ENCODE assay signal across 1 cellular context in the genomic region with DNA sequence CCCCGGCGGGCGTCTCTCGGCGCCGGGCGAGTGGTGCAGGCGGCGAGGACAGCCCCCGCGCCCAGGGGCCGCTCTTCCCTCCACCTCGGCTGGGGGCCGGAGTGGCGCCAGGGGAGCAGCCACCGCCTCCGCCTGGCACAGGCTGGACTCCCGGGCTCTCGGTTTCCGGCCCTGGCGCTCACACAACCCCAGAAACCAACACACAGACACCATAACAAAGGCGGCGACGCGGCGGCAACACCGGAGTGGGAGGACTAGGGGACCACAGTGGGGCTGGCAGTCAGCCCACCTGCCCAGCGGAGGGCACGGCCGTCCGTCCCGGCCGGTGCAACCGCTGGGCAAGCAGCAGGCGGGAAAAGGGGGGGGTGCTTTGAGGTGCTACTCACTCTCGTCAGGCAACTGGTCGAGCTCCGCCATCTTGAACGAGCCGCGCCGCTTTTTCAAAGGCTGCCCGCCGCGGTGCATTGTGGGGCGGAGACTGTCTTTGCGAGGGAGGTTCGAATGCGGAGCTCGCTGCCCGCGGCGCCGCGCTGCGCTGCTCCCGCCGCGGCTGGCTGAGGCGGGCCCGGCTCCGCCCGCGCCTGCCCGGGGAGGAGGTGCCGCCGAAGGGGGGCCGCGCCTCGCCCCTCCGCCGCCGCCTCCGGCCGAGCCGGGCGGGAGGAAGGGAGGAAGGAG.
A peak's percentile ranks its signal among the peaks of the same experiment; 100 is the strongest.
TF ChIP-seq lines count a peak whose summit lies in the region.

A gene with protein sequence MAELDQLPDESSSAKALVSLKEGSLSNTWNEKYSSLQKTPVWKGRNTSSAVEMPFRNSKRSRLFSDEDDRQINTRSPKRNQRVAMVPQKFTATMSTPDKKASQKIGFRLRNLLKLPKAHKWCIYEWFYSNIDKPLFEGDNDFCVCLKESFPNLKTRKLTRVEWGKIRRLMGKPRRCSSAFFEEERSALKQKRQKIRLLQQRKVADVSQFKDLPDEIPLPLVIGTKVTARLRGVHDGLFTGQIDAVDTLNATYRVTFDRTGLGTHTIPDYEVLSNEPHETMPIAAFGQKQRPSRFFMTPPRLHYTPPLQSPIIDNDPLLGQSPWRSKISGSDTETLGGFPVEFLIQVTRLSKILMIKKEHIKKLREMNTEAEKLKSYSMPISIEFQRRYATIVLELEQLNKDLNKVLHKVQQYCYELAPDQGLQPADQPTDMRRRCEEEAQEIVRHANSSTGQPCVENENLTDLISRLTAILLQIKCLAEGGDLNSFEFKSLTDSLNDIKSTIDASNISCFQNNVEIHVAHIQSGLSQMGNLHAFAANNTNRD (minus strand): TSS at position 442 of the 675 bp plus-strand sequence. CDS start 25 bp downstream, at position 417.

TF ChIP-seq in HepG2, 621 proteins besides CTCF, POLR2A, EP300 and RAD21 (continued from another document and continues in another):
- TF ChIP-seq, protein P1, sequence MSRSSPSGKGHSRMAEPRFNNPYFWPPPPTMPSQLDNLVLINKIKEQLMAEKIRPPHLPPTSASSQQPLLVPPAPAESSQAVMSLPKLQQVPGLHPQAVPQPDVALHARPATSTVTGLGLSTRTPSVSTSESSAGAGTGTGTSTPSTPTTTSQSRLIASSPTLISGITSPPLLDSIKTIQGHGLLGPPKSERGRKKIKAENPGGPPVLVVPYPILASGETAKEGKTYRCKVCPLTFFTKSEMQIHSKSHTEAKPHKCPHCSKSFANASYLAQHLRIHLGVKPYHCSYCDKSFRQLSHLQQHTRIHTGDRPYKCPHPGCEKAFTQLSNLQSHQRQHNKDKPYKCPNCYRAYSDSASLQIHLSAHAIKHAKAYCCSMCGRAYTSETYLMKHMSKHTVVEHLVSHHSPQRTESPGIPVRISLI (CRISPR knock-in tag; IDR thresholded peaks at IDR 0.05; ENCODE audit: borderline replicate concordance): no peak; the same call in 1 of the 2 replicates
- TF ChIP-seq STAT5B (CRISPR knock-in tag; IDR thresholded peaks at IDR 0.05): no peak
- 0 out of 2 replicates have a peak, but pooled peaks have one; percentile 16 for TF ChIP-seq THAP11 (CRISPR knock-in tag; IDR thresholded peaks at IDR 0.05)
- no peak for TF ChIP-seq SOX13 (IDR thresholded peaks at IDR 0.05)
- TF ChIP-seq SOX13 (CRISPR knock-in tag; conservative IDR thresholded peaks at IDR 0.05 in 1 of 2, IDR thresholded peaks at IDR 0.05 in 1 of 2): no peak
- TF ChIP-seq CENPT (CRISPR knock-in tag; IDR thresholded peaks at IDR 0.05; ENCODE audit: low read depth): peak; percentile 98
- TF ChIP-seq, protein P2, sequence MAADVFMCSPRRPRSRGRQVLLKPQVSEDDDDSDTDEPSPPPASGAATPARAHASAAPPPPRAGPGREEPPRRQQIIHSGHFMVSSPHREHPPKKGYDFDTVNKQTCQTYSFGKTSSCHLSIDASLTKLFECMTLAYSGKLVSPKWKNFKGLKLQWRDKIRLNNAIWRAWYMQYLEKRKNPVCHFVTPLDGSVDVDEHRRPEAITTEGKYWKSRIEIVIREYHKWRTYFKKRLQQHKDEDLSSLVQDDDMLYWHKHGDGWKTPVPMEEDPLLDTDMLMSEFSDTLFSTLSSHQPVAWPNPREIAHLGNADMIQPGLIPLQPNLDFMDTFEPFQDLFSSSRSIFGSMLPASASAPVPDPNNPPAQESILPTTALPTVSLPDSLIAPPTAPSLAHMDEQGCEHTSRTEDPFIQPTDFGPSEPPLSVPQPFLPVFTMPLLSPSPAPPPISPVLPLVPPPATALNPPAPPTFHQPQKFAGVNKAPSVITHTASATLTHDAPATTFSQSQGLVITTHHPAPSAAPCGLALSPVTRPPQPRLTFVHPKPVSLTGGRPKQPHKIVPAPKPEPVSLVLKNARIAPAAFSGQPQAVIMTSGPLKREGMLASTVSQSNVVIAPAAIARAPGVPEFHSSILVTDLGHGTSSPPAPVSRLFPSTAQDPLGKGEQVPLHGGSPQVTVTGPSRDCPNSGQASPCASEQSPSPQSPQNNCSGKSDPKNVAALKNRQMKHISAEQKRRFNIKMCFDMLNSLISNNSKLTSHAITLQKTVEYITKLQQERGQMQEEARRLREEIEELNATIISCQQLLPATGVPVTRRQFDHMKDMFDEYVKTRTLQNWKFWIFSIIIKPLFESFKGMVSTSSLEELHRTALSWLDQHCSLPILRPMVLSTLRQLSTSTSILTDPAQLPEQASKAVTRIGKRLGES (CRISPR knock-in tag; IDR thresholded peaks at IDR 0.05; ENCODE audit: borderline replicate concordance): no peak
- TF ChIP-seq, protein P3, sequence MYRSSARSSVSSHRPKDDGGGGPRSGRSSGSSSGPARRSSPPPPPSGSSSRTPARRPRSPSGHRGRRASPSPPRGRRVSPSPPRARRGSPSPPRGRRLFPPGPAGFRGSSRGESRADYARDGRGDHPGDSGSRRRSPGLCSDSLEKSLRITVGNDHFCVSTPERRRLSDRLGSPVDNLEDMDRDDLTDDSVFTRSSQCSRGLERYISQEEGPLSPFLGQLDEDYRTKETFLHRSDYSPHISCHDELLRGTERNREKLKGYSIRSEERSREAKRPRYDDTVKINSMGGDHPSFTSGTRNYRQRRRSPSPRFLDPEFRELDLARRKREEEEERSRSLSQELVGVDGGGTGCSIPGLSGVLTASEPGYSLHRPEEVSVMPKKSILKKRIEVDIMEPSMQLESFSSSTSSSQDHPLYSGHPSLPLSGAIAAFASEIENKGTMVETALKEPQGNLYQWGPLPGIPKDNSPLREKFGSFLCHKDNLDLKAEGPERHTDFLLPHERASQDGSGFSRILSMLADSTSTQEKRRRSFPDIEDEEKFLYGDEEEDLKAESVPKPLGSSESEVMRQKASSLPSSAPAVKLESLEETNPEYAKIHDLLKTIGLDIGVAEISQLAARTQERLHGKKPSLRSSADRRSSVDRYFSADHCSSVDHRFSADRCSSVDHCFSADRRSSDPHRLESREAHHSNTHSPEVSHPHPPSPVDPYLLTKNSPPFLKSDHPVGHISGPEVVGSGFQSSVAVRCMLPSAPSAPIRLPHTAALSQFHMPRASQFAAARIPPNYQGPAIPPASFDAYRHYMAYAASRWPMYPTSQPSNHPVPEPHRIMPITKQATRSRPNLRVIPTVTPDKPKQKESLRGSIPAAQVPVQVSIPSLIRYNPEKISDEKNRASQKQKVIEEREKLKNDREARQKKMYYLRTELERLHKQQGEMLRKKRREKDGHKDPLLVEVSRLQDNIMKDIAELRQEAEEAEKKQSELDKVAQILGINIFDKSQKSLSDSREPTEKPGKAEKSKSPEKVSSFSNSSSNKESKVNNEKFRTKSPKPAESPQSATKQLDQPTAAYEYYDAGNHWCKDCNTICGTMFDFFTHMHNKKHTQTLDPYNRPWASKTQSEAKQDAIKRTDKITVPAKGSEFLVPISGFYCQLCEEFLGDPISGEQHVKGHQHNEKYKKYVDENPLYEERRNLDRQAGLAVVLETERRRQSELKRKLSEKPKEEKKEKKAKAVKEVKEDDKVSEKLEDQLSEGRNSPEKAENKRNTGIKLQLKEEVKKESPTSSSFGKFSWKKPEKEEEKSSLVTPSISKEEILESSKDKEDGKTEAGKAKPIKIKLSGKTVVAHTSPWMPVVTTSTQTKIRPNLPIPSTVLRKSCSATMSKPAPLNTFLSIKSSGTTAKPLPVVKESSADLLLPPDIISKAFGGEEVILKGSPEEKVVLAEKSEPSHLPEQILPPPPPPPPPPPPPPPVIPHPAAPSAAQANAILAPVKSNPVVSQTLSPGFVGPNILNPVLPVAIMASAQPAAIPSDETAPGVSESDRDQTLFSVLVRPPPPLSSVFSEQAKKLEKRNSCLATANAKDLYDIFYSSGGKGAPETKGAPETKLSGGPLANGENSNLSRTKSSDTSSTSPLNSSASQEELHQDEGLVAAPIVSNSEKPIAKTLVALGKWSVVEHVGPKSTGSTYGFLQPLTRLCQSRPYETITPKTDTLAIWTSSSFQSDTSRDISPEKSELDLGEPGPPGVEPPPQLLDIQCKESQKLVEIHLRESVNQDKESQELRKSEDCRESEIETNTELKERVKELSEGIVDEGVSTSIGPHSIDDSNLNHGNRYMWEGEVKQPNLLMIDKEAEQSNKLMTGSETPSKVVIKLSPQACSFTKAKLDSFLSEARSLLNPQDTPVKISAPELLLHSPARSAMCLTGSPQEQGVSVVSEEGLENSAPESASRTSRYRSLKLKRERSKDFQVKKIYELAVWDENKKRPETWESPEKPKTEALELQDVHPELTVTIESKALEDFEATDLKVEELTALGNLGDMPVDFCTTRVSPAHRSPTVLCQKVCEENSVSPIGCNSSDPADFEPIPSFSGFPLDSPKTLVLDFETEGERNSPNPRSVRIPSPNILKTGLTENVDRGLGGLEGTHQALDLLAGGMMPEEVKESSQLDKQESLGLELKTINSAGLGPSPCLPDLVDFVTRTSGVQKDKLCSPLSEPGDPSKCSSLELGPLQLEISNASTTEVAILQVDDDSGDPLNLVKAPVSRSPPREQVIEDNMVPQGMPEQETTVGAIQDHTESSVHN (CRISPR knock-in tag; IDR thresholded peaks at IDR 0.05): no peak
- TF ChIP-seq MIER2 (CRISPR knock-in tag; IDR thresholded peaks at IDR 0.05): no peak
- TF ChIP-seq, protein P4, sequence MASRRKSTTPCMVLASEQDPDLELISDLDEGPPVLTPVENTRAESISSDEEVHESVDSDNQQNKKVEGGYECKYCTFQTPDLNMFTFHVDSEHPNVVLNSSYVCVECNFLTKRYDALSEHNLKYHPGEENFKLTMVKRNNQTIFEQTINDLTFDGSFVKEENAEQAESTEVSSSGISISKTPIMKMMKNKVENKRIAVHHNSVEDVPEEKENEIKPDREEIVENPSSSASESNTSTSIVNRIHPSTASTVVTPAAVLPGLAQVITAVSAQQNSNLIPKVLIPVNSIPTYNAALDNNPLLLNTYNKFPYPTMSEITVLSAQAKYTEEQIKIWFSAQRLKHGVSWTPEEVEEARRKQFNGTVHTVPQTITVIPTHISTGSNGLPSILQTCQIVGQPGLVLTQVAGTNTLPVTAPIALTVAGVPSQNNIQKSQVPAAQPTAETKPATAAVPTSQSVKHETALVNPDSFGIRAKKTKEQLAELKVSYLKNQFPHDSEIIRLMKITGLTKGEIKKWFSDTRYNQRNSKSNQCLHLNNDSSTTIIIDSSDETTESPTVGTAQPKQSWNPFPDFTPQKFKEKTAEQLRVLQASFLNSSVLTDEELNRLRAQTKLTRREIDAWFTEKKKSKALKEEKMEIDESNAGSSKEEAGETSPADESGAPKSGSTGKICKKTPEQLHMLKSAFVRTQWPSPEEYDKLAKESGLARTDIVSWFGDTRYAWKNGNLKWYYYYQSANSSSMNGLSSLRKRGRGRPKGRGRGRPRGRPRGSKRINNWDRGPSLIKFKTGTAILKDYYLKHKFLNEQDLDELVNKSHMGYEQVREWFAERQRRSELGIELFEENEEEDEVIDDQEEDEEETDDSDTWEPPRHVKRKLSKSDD (CRISPR knock-in tag; IDR thresholded peaks at IDR 0.05; ENCODE audit: low read depth): peak; percentile 90
- TF ChIP-seq, protein P5, sequence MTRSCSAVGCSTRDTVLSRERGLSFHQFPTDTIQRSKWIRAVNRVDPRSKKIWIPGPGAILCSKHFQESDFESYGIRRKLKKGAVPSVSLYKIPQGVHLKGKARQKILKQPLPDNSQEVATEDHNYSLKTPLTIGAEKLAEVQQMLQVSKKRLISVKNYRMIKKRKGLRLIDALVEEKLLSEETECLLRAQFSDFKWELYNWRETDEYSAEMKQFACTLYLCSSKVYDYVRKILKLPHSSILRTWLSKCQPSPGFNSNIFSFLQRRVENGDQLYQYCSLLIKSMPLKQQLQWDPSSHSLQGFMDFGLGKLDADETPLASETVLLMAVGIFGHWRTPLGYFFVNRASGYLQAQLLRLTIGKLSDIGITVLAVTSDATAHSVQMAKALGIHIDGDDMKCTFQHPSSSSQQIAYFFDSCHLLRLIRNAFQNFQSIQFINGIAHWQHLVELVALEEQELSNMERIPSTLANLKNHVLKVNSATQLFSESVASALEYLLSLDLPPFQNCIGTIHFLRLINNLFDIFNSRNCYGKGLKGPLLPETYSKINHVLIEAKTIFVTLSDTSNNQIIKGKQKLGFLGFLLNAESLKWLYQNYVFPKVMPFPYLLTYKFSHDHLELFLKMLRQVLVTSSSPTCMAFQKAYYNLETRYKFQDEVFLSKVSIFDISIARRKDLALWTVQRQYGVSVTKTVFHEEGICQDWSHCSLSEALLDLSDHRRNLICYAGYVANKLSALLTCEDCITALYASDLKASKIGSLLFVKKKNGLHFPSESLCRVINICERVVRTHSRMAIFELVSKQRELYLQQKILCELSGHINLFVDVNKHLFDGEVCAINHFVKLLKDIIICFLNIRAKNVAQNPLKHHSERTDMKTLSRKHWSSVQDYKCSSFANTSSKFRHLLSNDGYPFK (CRISPR knock-in tag; IDR thresholded peaks at IDR 0.05; ENCODE audit: borderline replicate concordance): no peak; the same call in 1 of the 2 replicates
- TF ChIP-seq NKX3-1 (CRISPR knock-in tag; IDR thresholded peaks at IDR 0.05): no peak
- TF ChIP-seq, protein P6, sequence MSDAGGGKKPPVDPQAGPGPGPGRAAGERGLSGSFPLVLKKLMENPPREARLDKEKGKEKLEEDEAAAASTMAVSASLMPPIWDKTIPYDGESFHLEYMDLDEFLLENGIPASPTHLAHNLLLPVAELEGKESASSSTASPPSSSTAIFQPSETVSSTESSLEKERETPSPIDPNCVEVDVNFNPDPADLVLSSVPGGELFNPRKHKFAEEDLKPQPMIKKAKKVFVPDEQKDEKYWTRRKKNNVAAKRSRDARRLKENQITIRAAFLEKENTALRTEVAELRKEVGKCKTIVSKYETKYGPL (CRISPR knock-in tag; IDR thresholded peaks at IDR 0.05): no peak
- TF ChIP-seq JUND (CRISPR knock-in tag; IDR thresholded peaks at IDR 0.05): no peak
- TF ChIP-seq RAD51 (IDR thresholded peaks at IDR 0.05; ENCODE audit: borderline replicate concordance): no peak
- no peak for TF ChIP-seq KAT2B (IDR thresholded peaks at IDR 0.05; ENCODE audit: borderline replicate concordance, low read depth, low read length)
- no peak for TF ChIP-seq NFE2 (CRISPR knock-in tag; IDR thresholded peaks at IDR 0.05)
- no peak for TF ChIP-seq NCOA5 (CRISPR knock-in tag; IDR thresholded peaks at IDR 0.05)
- peak; percentile 73; the same call in 1 of the 2 replicates for TF ChIP-seq HDAC1 (CRISPR knock-in tag; IDR thresholded peaks at IDR 0.05)
- no peak for TF ChIP-seq ZFP36 (IDR thresholded peaks at IDR 0.05; ENCODE audit: borderline replicate concordance, low read depth, low read length, partially characterized antibody)
- TF ChIP-seq, protein P7, sequence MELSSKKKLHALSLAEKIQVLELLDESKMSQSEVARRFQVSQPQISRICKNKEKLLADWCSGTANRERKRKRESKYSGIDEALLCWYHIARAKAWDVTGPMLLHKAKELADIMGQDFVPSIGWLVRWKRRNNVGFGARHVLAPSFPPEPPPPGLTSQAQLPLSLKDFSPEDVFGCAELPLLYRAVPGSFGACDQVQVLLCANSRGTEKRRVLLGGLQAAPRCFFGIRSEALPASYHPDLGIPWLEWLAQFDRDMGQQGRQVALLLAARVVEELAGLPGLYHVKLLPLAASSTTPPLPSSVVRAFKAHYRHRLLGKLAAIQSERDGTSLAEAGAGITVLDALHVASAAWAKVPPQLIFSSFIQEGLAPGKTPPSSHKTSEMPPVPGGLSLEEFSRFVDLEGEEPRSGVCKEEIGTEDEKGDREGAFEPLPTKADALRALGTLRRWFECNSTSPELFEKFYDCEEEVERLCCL (CRISPR knock-in tag; IDR thresholded peaks at IDR 0.05; ENCODE audit: borderline replicate concordance): no peak
- TF ChIP-seq MAZ (IDR thresholded peaks at IDR 0.05; ENCODE audit: borderline replicate concordance, low read depth, low read length): no peak; the same call in 1 of the 2 replicates
- TF ChIP-seq MAZ (CRISPR knock-in tag; IDR thresholded peaks at IDR 0.05; ENCODE audit: low read depth): peak; percentile 67
- TF ChIP-seq, protein P8, sequence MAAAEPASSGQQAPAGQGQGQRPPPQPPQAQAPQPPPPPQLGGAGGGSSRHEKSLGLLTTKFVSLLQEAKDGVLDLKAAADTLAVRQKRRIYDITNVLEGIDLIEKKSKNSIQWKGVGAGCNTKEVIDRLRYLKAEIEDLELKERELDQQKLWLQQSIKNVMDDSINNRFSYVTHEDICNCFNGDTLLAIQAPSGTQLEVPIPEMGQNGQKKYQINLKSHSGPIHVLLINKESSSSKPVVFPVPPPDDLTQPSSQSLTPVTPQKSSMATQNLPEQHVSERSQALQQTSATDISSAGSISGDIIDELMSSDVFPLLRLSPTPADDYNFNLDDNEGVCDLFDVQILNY (CRISPR knock-in tag; conservative IDR thresholded peaks at IDR 0.05): peak; percentile 97
- TF ChIP-seq FOXA1 (IDR thresholded peaks at IDR 0.05): no peak
- no peak for TF ChIP-seq FOXA1 (CRISPR knock-in tag; IDR thresholded peaks at IDR 0.05)
